Comparison of ENCODE assay signal across 12 cellular contexts in genomic region chr9:127751269-127752054, GRCh38. TPM values are rescaled to one million over a fixed set of nuclear protein-coding genes. Genes with fewer than 3 reads are reported as not detected.
A peak's percentile ranks its signal among the peaks of the same experiment; 100 is the strongest.
DNase-seq lines count a peak whose midpoint lies in the region; ATAC-seq, FAIRE-seq and TF ChIP-seq lines count a peak whose summit lies in the region.
"Had no signal": no experiment of that assay in that cellular context is flagged by ENCODE, and none has a peak within 500 bp of the region (broad histone marks: within the 10 kb centered on the region; RNA-seq: fewer than 3 reads in every experiment).

No MANE protein-coding gene starts in this region.

- TF ChIP-seq EP300 in Ishikawa (IDR thresholded peaks at IDR 0.05; ENCODE audit: borderline replicate concordance) (no peak), H1 (IDR thresholded peaks at IDR 0.05; ENCODE audit: borderline replicate concordance in 1 of 2, low read depth in 2 of 2, low read length in 2 of 2) (no peak)

- H3K9me3 ChIP-seq in CD8-positive, alpha-beta memory T cell (ENCODE audit: low read length): no peaks in the 10 kb centered on the region
- no peaks in the 10 kb centered on the region for H3K9me3 ChIP-seq in H1 (ENCODE audit: insufficient read depth in 2 of 2, low read depth in 1 of 2, low read length in 1 of 2)
- no peaks in the 10 kb centered on the region for H3K9me3 ChIP-seq in colonic mucosa
- H3K9me3 ChIP-seq: Caco-2, stomach had no signal

- TF ChIP-seq RAD21 in Ishikawa (IDR thresholded peaks at IDR 0.05; ENCODE audit: low read depth) (no peak), H1 (IDR thresholded peaks at IDR 0.05 in 1 of 2, conservative IDR thresholded peaks at IDR 0.05 in 1 of 2; ENCODE audit: low read depth in 2 of 2, low read length in 2 of 2) (no peak)

- no peak overlapping the region for H4K8ac ChIP-seq in H1 (ENCODE audit: extremely low read depth, insufficient read depth, low read length)
- H4K8ac ChIP-seq in mesendoderm (ENCODE audit: low read depth, low read length): no peak overlapping the region

- H2BK12ac ChIP-seq in H1 (ENCODE audit: low read depth, low read length): no peak overlapping the region

- H3K4me2 ChIP-seq in H1 (ENCODE audit: insufficient read depth in 1 of 2, low read depth in 2 of 2, low read length in 2 of 2) (no peak overlapping the region), mesendoderm (ENCODE audit: low read length) (no peak overlapping the region)

- H3K36me3 Mint-ChIP-seq in CD8-positive, alpha-beta memory T cell: peaks cover 4 to 72% (median 5%) of the 10 kb centered on the region in 3 donors

- POLR2A ChIA-PET in CD8-positive, alpha-beta memory T cell (lab: Charles Lee): no interaction called here
- POLR2A ChIA-PET in H1 (lab: Charles Lee; ENCODE audit: partially characterized antibody): interaction anchor here (1.1 kb wide), 2 partner anchors 17 to 36 kb away, joined by 3 read pairs; partner anchors contain the start of genes PTRH1 and TTC16

- H2AFZ ChIP-seq in H1 (ENCODE audit: low read length): no peak overlapping the region

- H4K5ac ChIP-seq in H1 (ENCODE audit: insufficient read length, low read depth, low read length): no peak overlapping the region
- H4K5ac ChIP-seq in mesendoderm (ENCODE audit: low read length): no peak overlapping the region

- intact Hi-C loops in colonic mucosa (cut with DNase I): no loop called here

- CTCF ChIA-PET in CD8-positive, alpha-beta memory T cell (lab: Charles Lee): no interaction called here
- CTCF ChIA-PET in H1 (lab: Charles Lee; ENCODE audit: partially characterized antibody): interaction anchor here (0.9 kb wide), 1 partner anchor 12 kb away, joined by 4 read pairs; no protein-coding TSS in a partner anchor

- no peak overlapping the region for H3K18ac ChIP-seq in H1 (ENCODE audit: extremely low read depth, low read length)
- H3K18ac ChIP-seq in mesendoderm (ENCODE audit: low read length): no peak overlapping the region

- H3K9me3 Mint-ChIP-seq in CD8-positive, alpha-beta memory T cell: no peaks in the 10 kb centered on the region

- no peaks in the 10 kb centered on the region for H3K79me2 ChIP-seq in H1 (ENCODE audit: control insufficient read depth in 1 of 2, insufficient read depth in 2 of 2, low read length in 2 of 2)
- H3K79me2 ChIP-seq in mesendoderm (ENCODE audit: control insufficient read depth, insufficient read depth, low read length): no peaks in the 10 kb centered on the region

- WGBS in H1 (ENCODE audit: extremely low coverage in 1 of 2, insufficient coverage in 1 of 2, insufficient read length in 1 of 2, insufficient replicate concordance in 2 of 2, low coverage in 1 of 2, low lambda C conversion rate in 2 of 2, missing lambda C conversion rate in 1 of 2), 2 experiments: 62% methylated on average over 10 of the region's 10 CpGs; no CpG with 5 or more reads in 1 of the 2 experiments
- WGBS in mesendoderm (ENCODE audit: extremely low coverage, insufficient coverage, low lambda C conversion rate): no CpG with 5 or more reads among the region's 10 CpGs

- no peak overlapping the region for H2BK15ac ChIP-seq in H1 (ENCODE audit: low read length)
- no peak overlapping the region for H2BK15ac ChIP-seq in mesendoderm (replicated peaks; ENCODE audit: low read depth)

- peaks cover 11% of the 10 kb centered on the region for H3K4me1 ChIP-seq in CD8-positive, alpha-beta memory T cell (ENCODE audit: insufficient read depth, low read length)
- H3K4me1 ChIP-seq in H1 (replicated peaks in 1 of 4; ENCODE audit: control insufficient read depth in 3 of 4, insufficient read depth in 4 of 4, low read length in 3 of 4) (peaks cover 0 to 4% (median 1%) of the 10 kb centered on the region in 4 experiments; a peak in 4 of 7 replicates), mesendoderm (ENCODE audit: control insufficient read depth, low read depth, low read length) (no peaks in the 10 kb centered on the region), colonic mucosa (no peaks in the 10 kb centered on the region)

- no peaks in the 10 kb centered on the region for H3K79me1 ChIP-seq in H1 (ENCODE audit: low read depth, low read length)
- H3K79me1 ChIP-seq in mesendoderm (ENCODE audit: low read length): no peaks in the 10 kb centered on the region

- H3K27me3 ChIP-seq in CD8-positive, alpha-beta memory T cell (ENCODE audit: insufficient read depth, low read length, poor library complexity, severe bottlenecking): no peaks in the 10 kb centered on the region
- H3K27me3 ChIP-seq in H1 (replicated peaks in 1 of 4; ENCODE audit: control insufficient read depth in 3 of 4, extremely low read depth in 1 of 4, insufficient read depth in 3 of 4, low read length in 3 of 4) (peaks cover 0 to 16% (median 8%) of the 10 kb centered on the region in 4 experiments; a peak in 6 of 7 replicates), mesendoderm (ENCODE audit: insufficient read depth, low read length, poor library complexity) (peaks cover 3% of the 10 kb centered on the region), colonic mucosa (peaks cover 25% of the 10 kb centered on the region)

- H3K4ac ChIP-seq in H1 (replicated peaks; ENCODE audit: insufficient read length, low read depth, low read length) (no peak overlapping the region), mesendoderm (ENCODE audit: low read depth, low read length) (no peak overlapping the region)

- H4K20me1 ChIP-seq in H1 (replicated peaks in 1 of 2; ENCODE audit: control insufficient read depth in 1 of 2, insufficient read depth in 2 of 2, low read length in 2 of 2): peaks cover 5 to 23% of the 10 kb centered on the region in 2 experiments

- H2AK5ac ChIP-seq in H1 (ENCODE audit: low read depth, low read length) (no peak overlapping the region), mesendoderm (ENCODE audit: low read length) (no peak overlapping the region)

- no peak overlapping the region for H4K91ac ChIP-seq in H1 (replicated peaks; ENCODE audit: insufficient read length, low read length)

- TF ChIP-seq CTCF in H1 (IDR thresholded peaks at IDR 0.05; ENCODE audit: control extremely low read depth in 1 of 3, insufficient read depth in 1 of 3, low read depth in 1 of 3, low read length in 3 of 3): no peak
- no peak for TF ChIP-seq CTCF in colonic mucosa (IDR thresholded peaks at IDR 0.05)

- no peak overlapping the region for H3K56ac ChIP-seq in H1 (replicated peaks; ENCODE audit: insufficient read length, low read depth, low read length)
- no peak overlapping the region for H3K56ac ChIP-seq in mesendoderm (ENCODE audit: low read length)

- peaks cover 13% of the 10 kb centered on the region; the same call in 1 of the 2 replicates for H3K23me2 ChIP-seq in H1 (ENCODE audit: low read depth, low read length)

- peaks cover 16 to 32% (median 26%) of the 10 kb centered on the region in 3 donors for H3K4me1 Mint-ChIP-seq in CD8-positive, alpha-beta memory T cell

- H2BK20ac ChIP-seq in H1 (ENCODE audit: low read length): no peak overlapping the region

- H2BK120ac ChIP-seq in H1 (replicated peaks; ENCODE audit: low read depth, low read length): no peak overlapping the region
- no peak overlapping the region for H2BK120ac ChIP-seq in mesendoderm (ENCODE audit: low read depth, low read length)

- no peak overlapping the region for H3K4me3 ChIP-seq in CD8-positive, alpha-beta memory T cell (ENCODE audit: low read length)
- H3K4me3 ChIP-seq in H1 (ENCODE audit: extremely low read depth in 1 of 4, insufficient read depth in 2 of 4, low read depth in 3 of 4, low read length in 4 of 4) (no peak overlapping the region), mesendoderm (ENCODE audit: low read length) (no peak overlapping the region), colonic mucosa (no peak overlapping the region)
- H3K4me3 ChIP-seq: stomach had no signal

- H3K4me3 Mint-ChIP-seq in CD8-positive, alpha-beta memory T cell: no peak overlapping the region

- H3K9ac ChIP-seq in H1 (replicated peaks in 1 of 4; ENCODE audit: extremely low read depth in 1 of 4, low read depth in 3 of 4, low read length in 3 of 4) (no peak overlapping the region), mesendoderm (ENCODE audit: low read length) (no peak overlapping the region), colonic mucosa (ENCODE audit: low read depth in 2 of 2, low read length in 2 of 2) (no peak overlapping the region)

- H3K27me3 Mint-ChIP-seq in CD8-positive, alpha-beta memory T cell: no peaks in the 10 kb centered on the region

- no peak for DNase-seq in CD8-positive, alpha-beta memory T cell
- DNase-seq in H1 (ENCODE audit: low read depth in 1 of 2, low spot score in 2 of 2) (peak in 1 of 2 experiments; percentile 80), mesendoderm (peak; percentile 45), colonic mucosa (no peak), NCI-H2029 treated with DMSO at 0.1 percent for 48 hours (lab: John Stamatoyannopoulos, UW) (no peak)
- DNase-seq: NCI-H1417, stomach had no signal

- H3K23ac ChIP-seq in H1 (ENCODE audit: insufficient read length) (no peak overlapping the region), mesendoderm (ENCODE audit: low read length) (no peak overlapping the region)

- H3K36me3 ChIP-seq in CD8-positive, alpha-beta memory T cell (ENCODE audit: insufficient read depth, low read length): peaks cover 40% of the 10 kb centered on the region
- H3K36me3 ChIP-seq in H1 (ENCODE audit: control insufficient read depth in 2 of 4, insufficient read depth in 4 of 4, low read length in 3 of 4): no peaks in the 10 kb centered on the region; a peak in 2 of 8 replicates
- no peaks in the 10 kb centered on the region for H3K36me3 ChIP-seq in mesendoderm (ENCODE audit: control insufficient read depth, insufficient read depth, low read length)
- no peaks in the 10 kb centered on the region for H3K36me3 ChIP-seq in colonic mucosa

- H3K27ac ChIP-seq in CD8-positive, alpha-beta memory T cell (ENCODE audit: low read depth, low read length): no peak overlapping the region
- no peak overlapping the region for H3K27ac ChIP-seq in H1 (ENCODE audit: low read depth, low read length)
- H3K27ac ChIP-seq in mesendoderm (ENCODE audit: low read depth, low read length): no peak overlapping the region
- no peak overlapping the region for H3K27ac ChIP-seq in colonic mucosa
- H3K27ac ChIP-seq: stomach had no signal

- ATAC-seq in GM18868 (IDR thresholded peaks at IDR 0.05; ENCODE audit: unreplicated experiment) (no peak), HG03095 (IDR thresholded peaks at IDR 0.05; ENCODE audit: unreplicated experiment) (no peak)

- no peak overlapping the region for H2BK5ac ChIP-seq in H1 (ENCODE audit: low read depth, low read length)
- H2BK5ac ChIP-seq in mesendoderm (ENCODE audit: low read length): no peak overlapping the region

- H3K27ac Mint-ChIP-seq in CD8-positive, alpha-beta memory T cell: peak overlapping the region in 6 of 8 donors; percentile 9 to 96 (median 50)

- no peak for TF ChIP-seq POLR2A in H1 (IDR thresholded peaks at IDR 0.05; ENCODE audit: control extremely low read depth in 1 of 2, low read depth in 2 of 2, low read length in 2 of 2)

- no peak overlapping the region for H3K14ac ChIP-seq in H1 (ENCODE audit: insufficient read length)

- peak; percentile 7 for FAIRE-seq in H1 (lab: Jason Lieb, UNC)

RNA-seq across cellular contexts. Expression of gene TOR2A, which starts 16.4 kb away (rescaled TPM):
- 10 to 100 TPM; 30.7 to 33.7 TPM for total RNA-seq in CD8-positive, alpha-beta memory T cell
- 37.0 TPM for polyA plus RNA-seq in CD8-positive, alpha-beta memory T cell
- 18.4 and 18.7 TPM in 2 replicates for total RNA-seq in H1 (2021; fragmentation: NEBNext Ultra II Directional; extraction: Animal tissue kit (Norgen Biotek cat#: 25700))
- polyA plus RNA-seq in H1 (2011; rRNA removed): 24.9 and 34.2 TPM in 2 replicates
- polyA plus RNA-seq in H1 (2011; cell fraction: cytosol; rRNA removed): 18.8 TPM
- 24.8 TPM for polyA plus RNA-seq in H1 (2011; cell fraction: nucleus; rRNA removed)
- polyA plus RNA-seq in H1 (2012, experiment 1 of 2): 10.1 to 23.2 TPM (median 21.4 TPM) in 4 replicates
- 18.1 TPM for polyA plus RNA-seq in H1 (2012, experiment 2 of 2)
- 18.7 TPM for polyA plus RNA-seq in H1 (2013, experiment 1 of 2)
- 21.8 TPM for polyA plus RNA-seq in H1 (2013, experiment 2 of 2)
- polyA minus RNA-seq in H1 (2011; rRNA and poly(A)+ RNA removed): 4.3 and 4.4 TPM in 2 replicates
- 11.2 TPM for polyA minus RNA-seq in H1 (2011; cell fraction: cytosol; rRNA and poly(A)+ RNA removed)
- polyA minus RNA-seq in H1 (2011; cell fraction: nucleus; rRNA and poly(A)+ RNA removed): 9.3 TPM
- polyA plus RNA-seq in mesendoderm (2013, experiment 1 of 2): 11.5 TPM
- polyA plus RNA-seq in mesendoderm (2013, experiment 2 of 2): 12.2 TPM
- 10 to 100 TPM; 25.8 to 29.8 TPM for total RNA-seq in colonic mucosa

RNA-seq across cellular contexts. Expression of gene SH2D3C, which starts 27.0 kb away (rescaled TPM):
- total RNA-seq in CD8-positive, alpha-beta memory T cell: 10 to 100 TPM; 13.9 to 14.1 TPM
- 50.7 TPM for polyA plus RNA-seq in CD8-positive, alpha-beta memory T cell
- 6.4 and 7.3 TPM in 2 replicates for total RNA-seq in H1 (2021; fragmentation: NEBNext Ultra II Directional; extraction: Animal tissue kit (Norgen Biotek cat#: 25700))
- polyA plus RNA-seq in H1 (2011; rRNA removed): 8.1 and 12.3 TPM in 2 replicates
- 4.1 TPM for polyA plus RNA-seq in H1 (2011; cell fraction: cytosol; rRNA removed)
- polyA plus RNA-seq in H1 (2011; cell fraction: nucleus; rRNA removed): 7.2 TPM
- polyA plus RNA-seq in H1 (2012, experiment 1 of 2): 3.5 to 7.1 TPM (median 5.6 TPM) in 4 replicates
- 5.4 TPM for polyA plus RNA-seq in H1 (2012, experiment 2 of 2)
- 2.8 TPM for polyA plus RNA-seq in H1 (2013, experiment 1 of 2)
- 2.7 TPM for polyA plus RNA-seq in H1 (2013, experiment 2 of 2)
- polyA minus RNA-seq in H1 (2011; rRNA and poly(A)+ RNA removed): 4.2 and 4.4 TPM in 2 replicates
- polyA minus RNA-seq in H1 (2011; cell fraction: cytosol; rRNA and poly(A)+ RNA removed): 3.4 TPM
- polyA minus RNA-seq in H1 (2011; cell fraction: nucleus; rRNA and poly(A)+ RNA removed): 9.1 TPM
- 2.0 TPM for polyA plus RNA-seq in mesendoderm (2013, experiment 1 of 2)
- polyA plus RNA-seq in mesendoderm (2013, experiment 2 of 2): 2.3 TPM
- total RNA-seq in colonic mucosa: 1 to 10 TPM; 3.5 TPM

RNA-seq across cellular contexts. Expression of gene CDK9, which starts 34.4 kb away (rescaled TPM):
- total RNA-seq in CD8-positive, alpha-beta memory T cell: 100 to 1,000 TPM; 108 to 111 TPM
- 72.3 TPM for polyA plus RNA-seq in CD8-positive, alpha-beta memory T cell
- total RNA-seq in H1 (2021; fragmentation: NEBNext Ultra II Directional; extraction: Animal tissue kit (Norgen Biotek cat#: 25700)): 86.3 and 87.5 TPM in 2 replicates
- polyA plus RNA-seq in H1 (2011; rRNA removed): 69.1 and 94.0 TPM in 2 replicates
- 79.0 TPM for polyA plus RNA-seq in H1 (2011; cell fraction: cytosol; rRNA removed)
- 126 TPM for polyA plus RNA-seq in H1 (2011; cell fraction: nucleus; rRNA removed)
- polyA plus RNA-seq in H1 (2012, experiment 1 of 2): 55.7 to 89.9 TPM (median 79.6 TPM) in 4 replicates
- 70.2 TPM for polyA plus RNA-seq in H1 (2012, experiment 2 of 2)
- polyA plus RNA-seq in H1 (2013, experiment 1 of 2): 42.8 TPM
- polyA plus RNA-seq in H1 (2013, experiment 2 of 2): 41.6 TPM
- 75.4 and 85.6 TPM in 2 replicates for polyA minus RNA-seq in H1 (2011; rRNA and poly(A)+ RNA removed)
- 42.9 TPM for polyA minus RNA-seq in H1 (2011; cell fraction: cytosol; rRNA and poly(A)+ RNA removed)
- polyA minus RNA-seq in H1 (2011; cell fraction: nucleus; rRNA and poly(A)+ RNA removed): 73.9 TPM
- polyA plus RNA-seq in mesendoderm (2013, experiment 1 of 2): 50.9 TPM
- 48.8 TPM for polyA plus RNA-seq in mesendoderm (2013, experiment 2 of 2)
- 10 to 100 TPM; 64.0 to 77.7 TPM for total RNA-seq in colonic mucosa

RNA-seq across cellular contexts. Expression of gene TTC16, which starts 35.6 kb away (rescaled TPM):
- 1 to 10 TPM; 1.6 to 1.8 TPM for total RNA-seq in CD8-positive, alpha-beta memory T cell
- polyA plus RNA-seq in CD8-positive, alpha-beta memory T cell: 7.1 TPM
- not detected in 2 replicates for total RNA-seq in H1 (2021; fragmentation: NEBNext Ultra II Directional; extraction: Animal tissue kit (Norgen Biotek cat#: 25700))
- polyA plus RNA-seq in H1 (2011; rRNA removed): 0.03 TPM in 2 replicates
- polyA plus RNA-seq in H1 (2011; cell fraction: cytosol; rRNA removed): 0.03 TPM
- 0.11 TPM for polyA plus RNA-seq in H1 (2011; cell fraction: nucleus; rRNA removed)
- 0.08 TPM in 2 of 4 replicates, not detected in the others for polyA plus RNA-seq in H1 (2012, experiment 1 of 2)
- not detected for polyA plus RNA-seq in H1 (2012, experiment 2 of 2)
- polyA plus RNA-seq in H1 (2013, experiment 1 of 2): 0.02 TPM
- polyA plus RNA-seq in H1 (2013, experiment 2 of 2): 0.02 TPM
- 0.06 TPM in 1 of 2 replicates, not detected in the other for polyA minus RNA-seq in H1 (2011; rRNA and poly(A)+ RNA removed)
- not detected for polyA minus RNA-seq in H1 (2011; cell fraction: cytosol; rRNA and poly(A)+ RNA removed)
- not detected for polyA minus RNA-seq in H1 (2011; cell fraction: nucleus; rRNA and poly(A)+ RNA removed)
- polyA plus RNA-seq in mesendoderm (2013, experiment 1 of 2): 0.01 TPM
- not detected for polyA plus RNA-seq in mesendoderm (2013, experiment 2 of 2)
- under 1 TPM; 0.05 to 0.07 TPM for total RNA-seq in colonic mucosa
- total RNA-seq: Caco-2, dermis microvascular lymphatic vessel endothelial cell, stomach had no signal

RNA-seq across cellular contexts. Expression of gene PTRH1, which starts 36.0 kb away (rescaled TPM):
- 10 to 100 TPM; 34.4 to 35.9 TPM for total RNA-seq in CD8-positive, alpha-beta memory T cell
- polyA plus RNA-seq in CD8-positive, alpha-beta memory T cell: 40.7 TPM
- total RNA-seq in H1 (2021; fragmentation: NEBNext Ultra II Directional; extraction: Animal tissue kit (Norgen Biotek cat#: 25700)): 11.1 and 11.2 TPM in 2 replicates
- polyA plus RNA-seq in H1 (2011; rRNA removed): 19.8 and 26.4 TPM in 2 replicates
- polyA plus RNA-seq in H1 (2011; cell fraction: cytosol; rRNA removed): 19.3 TPM
- polyA plus RNA-seq in H1 (2011; cell fraction: nucleus; rRNA removed): 15.4 TPM
- 4.3 to 12.8 TPM (median 10.2 TPM) in 4 replicates for polyA plus RNA-seq in H1 (2012, experiment 1 of 2)
- 9.6 TPM for polyA plus RNA-seq in H1 (2012, experiment 2 of 2)
- polyA plus RNA-seq in H1 (2013, experiment 1 of 2): 5.9 TPM
- 6.8 TPM for polyA plus RNA-seq in H1 (2013, experiment 2 of 2)
- 1.8 and 3.4 TPM in 2 replicates for polyA minus RNA-seq in H1 (2011; rRNA and poly(A)+ RNA removed)
- 7.9 TPM for polyA minus RNA-seq in H1 (2011; cell fraction: cytosol; rRNA and poly(A)+ RNA removed)
- polyA minus RNA-seq in H1 (2011; cell fraction: nucleus; rRNA and poly(A)+ RNA removed): 8.3 TPM
- 6.1 TPM for polyA plus RNA-seq in mesendoderm (2013, experiment 1 of 2)
- 6.9 TPM for polyA plus RNA-seq in mesendoderm (2013, experiment 2 of 2)
- 10 to 100 TPM in 1 of 2 donors, 1 to 10 TPM in 1; 8.9 to 23.8 TPM for total RNA-seq in colonic mucosa
